Comparison of ENCODE assay signal across 9 cellular contexts in genomic region chr17:77147357-77147801, GRCh38. TPM values are rescaled to one million over a fixed set of nuclear protein-coding genes. Genes with fewer than 3 reads are reported as not detected.
DNase-seq lines count a peak whose midpoint lies in the region; ATAC-seq, FAIRE-seq and TF ChIP-seq lines count a peak whose summit lies in the region.
"Had no signal": no experiment of that assay in that cellular context is flagged by ENCODE, and none has a peak within 500 bp of the region (broad histone marks: within the 10 kb centered on the region; RNA-seq: fewer than 3 reads in every experiment).

No MANE protein-coding gene starts in this region.

- no peaks in the 10 kb centered on the region for H3K9me3 Mint-ChIP-seq in CD4-positive, CD25-positive, alpha-beta regulatory T cell
- no peaks in the 10 kb centered on the region for H3K9me3 Mint-ChIP-seq in CD4-positive, alpha-beta memory T cell

- in situ Hi-C loops in HepG2 (cut with HindIII; ENCODE audit: extremely low pct_ligation_motif_present, low pct_unique_long_range_greater_than_20kb), result no loop called here

- peaks cover 46% of the 10 kb centered on the region for H3K4me1 ChIP-seq in CD4-positive, CD25-positive, alpha-beta regulatory T cell (ENCODE audit: control insufficient read depth, insufficient read depth, low read length, poor library complexity, severe bottlenecking)
- peaks cover 76% of the 10 kb centered on the region for H3K4me1 ChIP-seq in HepG2 (ENCODE audit: insufficient read depth, low read length)
- peaks cover 35% of the 10 kb centered on the region for H3K4me1 ChIP-seq in CD4-positive, alpha-beta memory T cell (ENCODE audit: insufficient read depth, low read length)

- no peak for TF ChIP-seq RAD21 in HepG2 (CRISPR knock-in tag; IDR thresholded peaks at IDR 0.05)

- BruUV-seq in HepG2 (replicated peaks; lab: Mats Ljungman, UMichigan), result no TSS peak

- POLR2A ChIA-PET in HepG2 (lab: Yijun Ruan, JAX), result interaction anchor here (2.3 kb wide), 1 partner anchor 59 kb away, joined by 7 read pairs; no protein-coding TSS in a partner anchor
- POLR2A ChIA-PET in CD4-positive, alpha-beta memory T cell (lab: Charles Lee; ENCODE audit: partially characterized antibody), result no interaction called here

- H3K79me2 ChIP-seq in HepG2 (ENCODE audit: insufficient read depth, low read length), result peaks cover 72% of the 10 kb centered on the region

- H4K20me1 ChIP-seq in HepG2 (ENCODE audit: insufficient read depth, low read length), result no peaks in the 10 kb centered on the region

- peak overlapping the region; percentile 56 for H3K27ac ChIP-seq in CD4-positive, CD25-positive, alpha-beta regulatory T cell (ENCODE audit: insufficient read depth, low read length, poor library complexity, severe bottlenecking)
- H3K27ac ChIP-seq in HepG2 (ENCODE audit: extremely low read length, insufficient read depth, low read length), result peak overlapping the region; percentile 12
- no peak overlapping the region for H3K27ac ChIP-seq in CD4-positive, alpha-beta memory T cell (ENCODE audit: low read depth, low read length)

- no peaks in the 10 kb centered on the region for H3K27me3 ChIP-seq in CD4-positive, CD25-positive, alpha-beta regulatory T cell (ENCODE audit: control insufficient read depth, insufficient read depth, low read length)
- no peaks in the 10 kb centered on the region for H3K27me3 ChIP-seq in HepG2 (ENCODE audit: control insufficient read depth in 1 of 2, insufficient read depth in 2 of 2, low read length in 2 of 2)
- no peaks in the 10 kb centered on the region for H3K27me3 ChIP-seq in CD4-positive, alpha-beta memory T cell (ENCODE audit: insufficient read depth, low read length)

- TF ChIP-seq EP300 in HepG2 (IDR thresholded peaks at IDR 0.05; ENCODE audit: low read depth in 2 of 2, low read length in 2 of 2), result no peak
- TF ChIP-seq EP300 in HepG2 (CRISPR knock-in tag; IDR thresholded peaks at IDR 0.05; ENCODE audit: borderline replicate concordance), result no peak

- CTCF ChIA-PET in HepG2 (lab: Yijun Ruan, JAX; ENCODE audit: low intra/inter-chr PET ratio, low total read pairs), result no interaction called here
- CTCF ChIA-PET in CD4-positive, alpha-beta memory T cell (lab: Charles Lee; ENCODE audit: partially characterized antibody), result no interaction called here

- peak in 1 of 3 donors; percentile 49 for DNase-seq in CD4-positive, CD25-positive, alpha-beta regulatory T cell
- DNase-seq in HepG2 (ENCODE audit: low spot score) (no peak), NCI-H345 treated with DMSO at 0.1 percent for 48 hours (lab: John Stamatoyannopoulos, UW; ENCODE audit: unreplicated experiment) (no peak)
- no peak for DNase-seq in CD4-positive, alpha-beta memory T cell

- peak overlapping the region; percentile 5 for H3K4me3 ChIP-seq in CD4-positive, CD25-positive, alpha-beta regulatory T cell (ENCODE audit: low read depth, low read length)
- no peak overlapping the region for H3K4me3 ChIP-seq in HepG2 (replicated peaks in 1 of 3; ENCODE audit: insufficient read depth in 1 of 3, low read depth in 2 of 3, low read length in 3 of 3)
- no peak overlapping the region for H3K4me3 ChIP-seq in CD4-positive, alpha-beta memory T cell (ENCODE audit: low read length in 2 of 2)

- H3K36me3 ChIP-seq in CD4-positive, CD25-positive, alpha-beta regulatory T cell (ENCODE audit: control insufficient read depth, insufficient read depth, low read length), result peaks cover 65% of the 10 kb centered on the region
- peaks cover 11 to 44% of the 10 kb centered on the region in 2 experiments for H3K36me3 ChIP-seq in HepG2 (replicated peaks in 1 of 2; ENCODE audit: control insufficient read depth in 1 of 2, insufficient read depth in 2 of 2, low read length in 2 of 2)
- no peaks in the 10 kb centered on the region for H3K36me3 ChIP-seq in CD4-positive, alpha-beta memory T cell (ENCODE audit: insufficient read depth, low read length)

- peak overlapping the region; percentile 60 to 92 (median 78) for H3K27ac Mint-ChIP-seq in CD4-positive, CD25-positive, alpha-beta regulatory T cell
- peak overlapping the region in 3 of 7 donors; percentile 31 to 78 (median 74) for H3K27ac Mint-ChIP-seq in CD4-positive, alpha-beta memory T cell

- no peak for ATAC-seq in CD4-positive, CD25-positive, alpha-beta regulatory T cell (ENCODE audit: low read depth in 2 of 2)
- ATAC-seq in GM19351 (IDR thresholded peaks at IDR 0.05; ENCODE audit: unreplicated experiment) (peak; percentile 57), HG03520 (IDR thresholded peaks at IDR 0.05; ENCODE audit: unreplicated experiment) (peak; percentile 32), HepG2 (no peak), esophagus mucosa (no peak), HG02870 (IDR thresholded peaks at IDR 0.05; ENCODE audit: unreplicated experiment) (no peak)

- 84% methylated on average over 8 of the region's 8 CpGs for WGBS in HepG2 (ENCODE audit: low lambda C conversion rate)

- no peaks in the 10 kb centered on the region for H3K9me3 ChIP-seq in CD4-positive, CD25-positive, alpha-beta regulatory T cell (ENCODE audit: control insufficient read depth in 2 of 2, low read length in 2 of 2)
- no peaks in the 10 kb centered on the region for H3K9me3 ChIP-seq in HepG2 (ENCODE audit: low read length)
- no peaks in the 10 kb centered on the region for H3K9me3 ChIP-seq in CD4-positive, alpha-beta memory T cell (ENCODE audit: control insufficient read depth in 1 of 2, low read length in 2 of 2)

- H3K9ac ChIP-seq in HepG2 (ENCODE audit: insufficient read depth, low read depth, low read length), result no peak overlapping the region

- H3K27me3 Mint-ChIP-seq in CD4-positive, CD25-positive, alpha-beta regulatory T cell, result no peaks in the 10 kb centered on the region
- no peaks in the 10 kb centered on the region for H3K27me3 Mint-ChIP-seq in CD4-positive, alpha-beta memory T cell
- H3K27me3 Mint-ChIP-seq: activated naive CD8-positive, alpha-beta T cell had no signal

- peaks cover 54% of the 10 kb centered on the region for H3K36me3 Mint-ChIP-seq in CD4-positive, CD25-positive, alpha-beta regulatory T cell
- H3K36me3 Mint-ChIP-seq in CD4-positive, alpha-beta memory T cell, result peaks cover 55 to 73% of the 10 kb centered on the region in 2 donors

- H3K4me2 ChIP-seq in HepG2 (ENCODE audit: low read depth, low read length), result 0 out of 2 replicates have a peak overlapping the region, but pooled peaks have one; percentile 49

- H3K4me3 Mint-ChIP-seq in CD4-positive, CD25-positive, alpha-beta regulatory T cell, result peak overlapping the region; percentile 25 to 80 (median 72)
- no peak overlapping the region for H3K4me3 Mint-ChIP-seq in CD4-positive, alpha-beta memory T cell

- no peak for TF ChIP-seq POLR2A in HepG2 (IDR thresholded peaks at IDR 0.05; ENCODE audit: insufficient read depth in 1 of 2, low read depth in 2 of 2, low read length in 2 of 2)

- H2AFZ ChIP-seq in HepG2 (ENCODE audit: low read length), result no peak overlapping the region

- no peak for TF ChIP-seq CTCF in HepG2 (CRISPR knock-in tag; IDR thresholded peaks at IDR 0.05)

- peaks cover 54 to 86% (median 58%) of the 10 kb centered on the region in 4 donors for H3K4me1 Mint-ChIP-seq in CD4-positive, CD25-positive, alpha-beta regulatory T cell
- H3K4me1 Mint-ChIP-seq in CD4-positive, alpha-beta memory T cell, result peaks cover 28 to 72% (median 52%) of the 10 kb centered on the region in 4 donors

- intact Hi-C loops in HepG2 (cut with micrococcal nuclease; ENCODE audit: unreplicated experiment), result loop anchor here (5.0 kb wide), 1 partner anchor 35 kb away; no protein-coding TSS in a partner anchor
- intact Hi-C loops in CD4-positive, alpha-beta memory T cell (cut with micrococcal nuclease), result no loop called here

- FAIRE-seq in HepG2 (lab: Jason Lieb, UNC), result no peak

TF ChIP-seq in HepG2, 621 proteins besides CTCF, POLR2A, EP300 and RAD21 (continues in another document):
- TF ChIP-seq ZNF329 (CRISPR knock-in tag; IDR thresholded peaks at IDR 0.05; ENCODE audit: low read depth) (no peak), ELF1 (CRISPR knock-in tag; IDR thresholded peaks at IDR 0.05) (no peak)

RNA-seq across cellular contexts. Expression of gene SEC14L1, which starts 6.6 kb away (rescaled TPM):
- total RNA-seq in CD4-positive, CD25-positive, alpha-beta regulatory T cell, result 143 TPM
- polyA plus RNA-seq in CD4-positive, CD25-positive, alpha-beta regulatory T cell, result 10 to 100 TPM; 13.2 to 20.8 (median 20.2) TPM
- total RNA-seq in HepG2 (2016; rRNA removed; fragmentation: Illumina TruSeq; extraction: Trizol) (43.9 and 62.5 TPM in 2 replicates), esophagus mucosa (25.9 TPM)
- total RNA-seq in HepG2 (2016; cell fraction: cytosol; rRNA removed; fragmentation: Illumina TruSeq; extraction: Trizol; ENCODE audit: low read depth), result 22.8 and 28.1 TPM in 2 replicates
- 51.1 and 57.5 TPM in 2 replicates for total RNA-seq in HepG2 (2016; cell fraction: insoluble cytoplasmic fraction; rRNA removed; fragmentation: Illumina TruSeq; extraction: Trizol)
- 75.8 and 78.7 TPM in 2 replicates for total RNA-seq in HepG2 (2016; cell fraction: membrane; rRNA removed; fragmentation: Illumina TruSeq; extraction: Trizol)
- total RNA-seq in HepG2 (2016; cell fraction: nucleus; rRNA removed; fragmentation: Illumina TruSeq; extraction: Trizol), result 34.2 and 41.8 TPM in 2 replicates
- polyA plus RNA-seq in HepG2 (2011; rRNA removed), result 26.3 and 27.0 TPM in 2 replicates
- 17.3 and 23.1 TPM in 2 replicates for polyA plus RNA-seq in HepG2 (2011; cell fraction: cytosol; rRNA removed)
- polyA plus RNA-seq in HepG2 (2011; cell fraction: nucleus; rRNA removed), result 30.8 and 49.2 TPM in 2 replicates
- polyA plus RNA-seq in HepG2 (2012), result 37.6 and 54.7 TPM in 2 replicates
- polyA plus RNA-seq in HepG2 (2016; cell fraction: cytosol; fragmentation: Illumina TruSeq; extraction: Trizol; ENCODE audit: low read depth), result 30.8 and 38.2 TPM in 2 replicates
- polyA plus RNA-seq in HepG2 (2016; cell fraction: insoluble cytoplasmic fraction; fragmentation: Illumina TruSeq; extraction: Trizol; ENCODE audit: low read depth), result 57.4 and 67.9 TPM in 2 replicates
- 55.3 and 57.7 TPM in 2 replicates for polyA plus RNA-seq in HepG2 (2016; cell fraction: membrane; fragmentation: Illumina TruSeq; extraction: Trizol; ENCODE audit: low read depth)
- polyA plus RNA-seq in HepG2 (2016; cell fraction: nucleus; fragmentation: Illumina TruSeq; extraction: Trizol; ENCODE audit: insufficient read depth, low read depth), result 56.1 and 65.2 TPM in 2 replicates
- 16.4 and 49.1 TPM in 2 replicates for polyA minus RNA-seq in HepG2 (2011; rRNA and poly(A)+ RNA removed; ENCODE audit: low replicate concordance)
- 23.7 and 34.8 TPM in 2 replicates for polyA minus RNA-seq in HepG2 (2011; cell fraction: cytosol; rRNA and poly(A)+ RNA removed)
- polyA minus RNA-seq in HepG2 (2011; cell fraction: nucleus; rRNA and poly(A)+ RNA removed), result 29.4 and 35.6 TPM in 2 replicates
- 10 to 100 TPM; 35.0 to 35.5 TPM for total RNA-seq in CD4-positive, alpha-beta memory T cell
- polyA plus RNA-seq in CD4-positive, alpha-beta memory T cell, result 10 to 100 TPM in 1 of 2 donors, 1 to 10 TPM in 1; 8.9 to 16.8 TPM

Comparison
In these comparisons a context has a peak if more than half of its experiments do, and no peak if none do; other contexts are left out.
1. ATAC-seq: peak in GM19351 (single experiment) and HG03520 (single experiment); none in CD4-positive, CD25-positive, alpha-beta regulatory T cell (0 of 2), HepG2 (single experiment), esophagus mucosa (single experiment) and HG02870 (single experiment).
2. H3K4me3 Mint-ChIP-seq: peak in CD4-positive, CD25-positive, alpha-beta regulatory T cell (4 of 4); none in CD4-positive, alpha-beta memory T cell (0 of 8).